1 cellular context compared by ENCODE assay signal in genomic region chr5:141874262-141874964, GRCh38.
TF ChIP-seq lines count a peak whose summit lies in the region.

No MANE protein-coding gene starts in this region.

TF ChIP-seq in HepG2, 621 proteins besides CTCF, POLR2A, EP300 and RAD21 (continued from another document and continues in another):
- TF ChIP-seq ZNF850 (CRISPR knock-in tag; conservative IDR thresholded peaks at IDR 0.05) (no peak), MTA3 (CRISPR knock-in tag; IDR thresholded peaks at IDR 0.05) (no peak), CC2D1A (CRISPR knock-in tag; IDR thresholded peaks at IDR 0.05) (no peak), NFE2L2 (IDR thresholded peaks at IDR 0.05; ENCODE audit: low read length) (no peak), ZNF839 (CRISPR knock-in tag; IDR thresholded peaks at IDR 0.05; ENCODE audit: borderline replicate concordance) (no peak), NONO (IDR thresholded peaks at IDR 0.05) (no peak), NONO (CRISPR knock-in tag; conservative IDR thresholded peaks at IDR 0.05) (no peak), ZBTB38 (CRISPR knock-in tag; IDR thresholded peaks at IDR 0.05) (no peak; the same call in 1 of the 2 replicates), ZNF670 (CRISPR knock-in tag; IDR thresholded peaks at IDR 0.05; ENCODE audit: borderline replicate concordance) (0 out of 2 replicates have a peak, but pooled peaks have one; percentile 31), KLF9 (CRISPR knock-in tag; IDR thresholded peaks at IDR 0.05; ENCODE audit: low read depth) (no peak), ZNF451 (CRISPR knock-in tag; IDR thresholded peaks at IDR 0.05) (0 out of 2 replicates have a peak, but pooled peaks have one; percentile 24), SPEN (CRISPR knock-in tag; IDR thresholded peaks at IDR 0.05; ENCODE audit: low read depth) (no peak), ZBTB1 (CRISPR knock-in tag; IDR thresholded peaks at IDR 0.05; ENCODE audit: borderline replicate concordance) (no peak), ZNF138 (CRISPR knock-in tag; IDR thresholded peaks at IDR 0.05; ENCODE audit: low read depth) (no peak), MAZ (IDR thresholded peaks at IDR 0.05; ENCODE audit: borderline replicate concordance, low read depth, low read length) (no peak), MAZ (CRISPR knock-in tag; IDR thresholded peaks at IDR 0.05; ENCODE audit: low read depth) (no peak), GABPB1 (CRISPR knock-in tag; IDR thresholded peaks at IDR 0.05) (peak; percentile 64), ZNF180 (CRISPR knock-in tag; IDR thresholded peaks at IDR 0.05; ENCODE audit: borderline replicate concordance, low read depth) (no peak), ATRX (CRISPR knock-in tag; IDR thresholded peaks at IDR 0.05; ENCODE audit: borderline replicate concordance) (no peak), ZNF564 (CRISPR knock-in tag; IDR thresholded peaks at IDR 0.05) (no peak), KLF12 (CRISPR knock-in tag; IDR thresholded peaks at IDR 0.05; ENCODE audit: borderline replicate concordance) (no peak), ZNF569 (CRISPR knock-in tag; IDR thresholded peaks at IDR 0.05; ENCODE audit: borderline replicate concordance) (no peak), REL (CRISPR knock-in tag; conservative IDR thresholded peaks at IDR 0.05) (no peak), ZNF484 (CRISPR knock-in tag; IDR thresholded peaks at IDR 0.05; ENCODE audit: borderline replicate concordance, low read depth) (no peak), ZNF570 (CRISPR knock-in tag; IDR thresholded peaks at IDR 0.05; ENCODE audit: borderline replicate concordance) (no peak), ATM (IDR thresholded peaks at IDR 0.05; ENCODE audit: borderline replicate concordance) (no peak), ZNF7 (CRISPR knock-in tag; IDR thresholded peaks at IDR 0.05) (no peak), ZC3H4 (CRISPR knock-in tag; IDR thresholded peaks at IDR 0.05; ENCODE audit: borderline replicate concordance) (no peak), ZNF781 (CRISPR knock-in tag; IDR thresholded peaks at IDR 0.05; ENCODE audit: borderline replicate concordance, not compliant biosample characterization) (no peak), SMARCC2 (IDR thresholded peaks at IDR 0.05) (no peak), PRDM4 (CRISPR knock-in tag; IDR thresholded peaks at IDR 0.05; ENCODE audit: borderline replicate concordance) (no peak), NR2C2 (CRISPR knock-in tag; IDR thresholded peaks at IDR 0.05; ENCODE audit: borderline replicate concordance) (peak; percentile 86), ZNF713 (CRISPR knock-in tag; IDR thresholded peaks at IDR 0.05) (no peak), ZNF607 (CRISPR knock-in tag; IDR thresholded peaks at IDR 0.05; ENCODE audit: borderline replicate concordance) (no peak), RCOR2 (CRISPR knock-in tag; IDR thresholded peaks at IDR 0.05) (no peak), ZSCAN29 (CRISPR knock-in tag; conservative IDR thresholded peaks at IDR 0.05) (no peak), FOSL2 (CRISPR knock-in tag; IDR thresholded peaks at IDR 0.05) (no peak), IRF2 (CRISPR knock-in tag; IDR thresholded peaks at IDR 0.05) (no peak), FIP1L1 (IDR thresholded peaks at IDR 0.05; ENCODE audit: borderline replicate concordance, insufficient read depth, low read depth, low read length) (no peak), HMGXB4 (CRISPR knock-in tag; IDR thresholded peaks at IDR 0.05; ENCODE audit: borderline replicate concordance in 1 of 2, low read depth in 1 of 2) (peak in 1 of 2 experiments; percentile 33; a peak in 1 of 4 replicates), GFI1 (CRISPR knock-in tag; IDR thresholded peaks at IDR 0.05; ENCODE audit: borderline replicate concordance) (0 out of 2 replicates have a peak, but pooled peaks have one; percentile 45), GABPA (IDR thresholded peaks at IDR 0.05; ENCODE audit: low read depth, low read length) (no peak), GABPA (CRISPR knock-in tag; IDR thresholded peaks at IDR 0.05; ENCODE audit: low read depth) (peak; percentile 55), ZNF615 (CRISPR knock-in tag; IDR thresholded peaks at IDR 0.05; ENCODE audit: borderline replicate concordance) (no peak), MTF1 (CRISPR knock-in tag; IDR thresholded peaks at IDR 0.05) (no peak), ZFYVE20 (CRISPR knock-in tag; IDR thresholded peaks at IDR 0.05; ENCODE audit: borderline replicate concordance, low read depth) (no peak), NR2F2 (IDR thresholded peaks at IDR 0.05; ENCODE audit: borderline replicate concordance, low read depth) (no peak), PHB2 (IDR thresholded peaks at IDR 0.05; ENCODE audit: partially characterized antibody) (no peak), ZSCAN12 (CRISPR knock-in tag; IDR thresholded peaks at IDR 0.05) (no peak), YY1 (IDR thresholded peaks at IDR 0.05; ENCODE audit: insufficient read depth, insufficient replicate concordance, low read depth, low read length) (no peak)
- TF ChIP-seq, protein P1, sequence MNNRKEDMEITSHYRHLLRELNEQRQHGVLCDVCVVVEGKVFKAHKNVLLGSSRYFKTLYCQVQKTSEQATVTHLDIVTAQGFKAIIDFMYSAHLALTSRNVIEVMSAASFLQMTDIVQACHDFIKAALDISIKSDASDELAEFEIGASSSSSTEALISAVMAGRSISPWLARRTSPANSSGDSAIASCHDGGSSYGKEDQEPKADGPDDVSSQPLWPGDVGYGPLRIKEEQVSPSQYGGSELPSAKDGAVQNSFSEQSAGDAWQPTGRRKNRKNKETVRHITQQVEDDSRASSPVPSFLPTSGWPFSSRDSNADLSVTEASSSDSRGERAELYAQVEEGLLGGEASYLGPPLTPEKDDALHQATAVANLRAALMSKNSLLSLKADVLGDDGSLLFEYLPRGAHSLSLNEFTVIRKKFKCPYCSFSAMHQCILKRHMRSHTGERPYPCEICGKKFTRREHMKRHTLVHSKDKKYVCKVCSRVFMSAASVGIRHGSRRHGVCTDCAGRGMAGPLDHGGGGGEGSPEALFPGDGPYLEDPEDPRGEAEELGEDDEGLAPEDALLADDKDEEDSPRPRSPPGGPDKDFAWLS (CRISPR knock-in tag; IDR thresholded peaks at IDR 0.05; ENCODE audit: borderline replicate concordance), result no peak
- TF ChIP-seq, protein P2, sequence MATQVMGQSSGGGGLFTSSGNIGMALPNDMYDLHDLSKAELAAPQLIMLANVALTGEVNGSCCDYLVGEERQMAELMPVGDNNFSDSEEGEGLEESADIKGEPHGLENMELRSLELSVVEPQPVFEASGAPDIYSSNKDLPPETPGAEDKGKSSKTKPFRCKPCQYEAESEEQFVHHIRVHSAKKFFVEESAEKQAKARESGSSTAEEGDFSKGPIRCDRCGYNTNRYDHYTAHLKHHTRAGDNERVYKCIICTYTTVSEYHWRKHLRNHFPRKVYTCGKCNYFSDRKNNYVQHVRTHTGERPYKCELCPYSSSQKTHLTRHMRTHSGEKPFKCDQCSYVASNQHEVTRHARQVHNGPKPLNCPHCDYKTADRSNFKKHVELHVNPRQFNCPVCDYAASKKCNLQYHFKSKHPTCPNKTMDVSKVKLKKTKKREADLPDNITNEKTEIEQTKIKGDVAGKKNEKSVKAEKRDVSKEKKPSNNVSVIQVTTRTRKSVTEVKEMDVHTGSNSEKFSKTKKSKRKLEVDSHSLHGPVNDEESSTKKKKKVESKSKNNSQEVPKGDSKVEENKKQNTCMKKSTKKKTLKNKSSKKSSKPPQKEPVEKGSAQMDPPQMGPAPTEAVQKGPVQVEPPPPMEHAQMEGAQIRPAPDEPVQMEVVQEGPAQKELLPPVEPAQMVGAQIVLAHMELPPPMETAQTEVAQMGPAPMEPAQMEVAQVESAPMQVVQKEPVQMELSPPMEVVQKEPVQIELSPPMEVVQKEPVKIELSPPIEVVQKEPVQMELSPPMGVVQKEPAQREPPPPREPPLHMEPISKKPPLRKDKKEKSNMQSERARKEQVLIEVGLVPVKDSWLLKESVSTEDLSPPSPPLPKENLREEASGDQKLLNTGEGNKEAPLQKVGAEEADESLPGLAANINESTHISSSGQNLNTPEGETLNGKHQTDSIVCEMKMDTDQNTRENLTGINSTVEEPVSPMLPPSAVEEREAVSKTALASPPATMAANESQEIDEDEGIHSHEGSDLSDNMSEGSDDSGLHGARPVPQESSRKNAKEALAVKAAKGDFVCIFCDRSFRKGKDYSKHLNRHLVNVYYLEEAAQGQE (IDR thresholded peaks at IDR 0.05; ENCODE audit: borderline replicate concordance in 1 of 2, low read depth in 1 of 2, low read length in 2 of 2), result no peak
- TF ChIP-seq, protein P3, sequence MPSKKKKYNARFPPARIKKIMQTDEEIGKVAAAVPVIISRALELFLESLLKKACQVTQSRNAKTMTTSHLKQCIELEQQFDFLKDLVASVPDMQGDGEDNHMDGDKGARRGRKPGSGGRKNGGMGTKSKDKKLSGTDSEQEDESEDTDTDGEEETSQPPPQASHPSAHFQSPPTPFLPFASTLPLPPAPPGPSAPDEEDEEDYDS (CRISPR knock-in tag; IDR thresholded peaks at IDR 0.05), result no peak
- TF ChIP-seq, protein P4, sequence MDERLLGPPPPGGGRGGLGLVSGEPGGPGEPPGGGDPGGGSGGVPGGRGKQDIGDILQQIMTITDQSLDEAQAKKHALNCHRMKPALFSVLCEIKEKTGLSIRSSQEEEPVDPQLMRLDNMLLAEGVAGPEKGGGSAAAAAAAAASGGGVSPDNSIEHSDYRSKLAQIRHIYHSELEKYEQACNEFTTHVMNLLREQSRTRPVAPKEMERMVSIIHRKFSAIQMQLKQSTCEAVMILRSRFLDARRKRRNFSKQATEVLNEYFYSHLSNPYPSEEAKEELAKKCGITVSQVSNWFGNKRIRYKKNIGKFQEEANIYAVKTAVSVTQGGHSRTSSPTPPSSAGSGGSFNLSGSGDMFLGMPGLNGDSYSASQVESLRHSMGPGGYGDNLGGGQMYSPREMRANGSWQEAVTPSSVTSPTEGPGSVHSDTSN (CRISPR knock-in tag; IDR thresholded peaks at IDR 0.05), result no peak
- TF ChIP-seq, protein P5, sequence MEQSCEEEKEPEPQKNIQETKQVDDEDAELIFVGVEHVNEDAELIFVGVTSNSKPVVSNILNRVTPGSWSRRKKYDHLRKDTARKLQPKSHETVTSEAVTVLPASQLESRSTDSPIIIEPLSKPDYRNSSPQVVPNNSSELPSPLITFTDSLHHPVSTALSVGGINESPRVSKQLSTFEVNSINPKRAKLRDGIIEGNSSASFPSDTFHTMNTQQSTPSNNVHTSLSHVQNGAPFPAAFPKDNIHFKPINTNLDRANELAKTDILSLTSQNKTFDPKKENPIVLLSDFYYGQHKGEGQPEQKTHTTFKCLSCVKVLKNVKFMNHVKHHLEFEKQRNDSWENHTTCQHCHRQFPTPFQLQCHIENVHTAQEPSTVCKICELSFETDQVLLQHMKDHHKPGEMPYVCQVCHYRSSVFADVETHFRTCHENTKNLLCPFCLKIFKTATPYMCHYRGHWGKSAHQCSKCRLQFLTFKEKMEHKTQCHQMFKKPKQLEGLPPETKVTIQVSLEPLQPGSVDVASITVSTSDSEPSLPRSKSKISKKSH (CRISPR knock-in tag; IDR thresholded peaks at IDR 0.05; ENCODE audit: borderline replicate concordance), result no peak
- TF ChIP-seq, protein P6, sequence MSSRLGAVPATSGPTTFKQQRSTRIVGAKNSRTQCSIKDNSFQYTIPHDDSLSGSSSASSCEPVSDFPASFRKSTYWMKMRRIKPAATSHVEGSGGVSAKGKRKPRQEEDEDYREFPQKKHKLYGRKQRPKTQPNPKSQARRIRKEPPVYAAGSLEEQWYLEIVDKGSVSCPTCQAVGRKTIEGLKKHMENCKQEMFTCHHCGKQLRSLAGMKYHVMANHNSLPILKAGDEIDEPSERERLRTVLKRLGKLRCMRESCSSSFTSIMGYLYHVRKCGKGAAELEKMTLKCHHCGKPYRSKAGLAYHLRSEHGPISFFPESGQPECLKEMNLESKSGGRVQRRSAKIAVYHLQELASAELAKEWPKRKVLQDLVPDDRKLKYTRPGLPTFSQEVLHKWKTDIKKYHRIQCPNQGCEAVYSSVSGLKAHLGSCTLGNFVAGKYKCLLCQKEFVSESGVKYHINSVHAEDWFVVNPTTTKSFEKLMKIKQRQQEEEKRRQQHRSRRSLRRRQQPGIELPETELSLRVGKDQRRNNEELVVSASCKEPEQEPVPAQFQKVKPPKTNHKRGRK (CRISPR knock-in tag; IDR thresholded peaks at IDR 0.05), result no peak
- TF ChIP-seq, protein P7, sequence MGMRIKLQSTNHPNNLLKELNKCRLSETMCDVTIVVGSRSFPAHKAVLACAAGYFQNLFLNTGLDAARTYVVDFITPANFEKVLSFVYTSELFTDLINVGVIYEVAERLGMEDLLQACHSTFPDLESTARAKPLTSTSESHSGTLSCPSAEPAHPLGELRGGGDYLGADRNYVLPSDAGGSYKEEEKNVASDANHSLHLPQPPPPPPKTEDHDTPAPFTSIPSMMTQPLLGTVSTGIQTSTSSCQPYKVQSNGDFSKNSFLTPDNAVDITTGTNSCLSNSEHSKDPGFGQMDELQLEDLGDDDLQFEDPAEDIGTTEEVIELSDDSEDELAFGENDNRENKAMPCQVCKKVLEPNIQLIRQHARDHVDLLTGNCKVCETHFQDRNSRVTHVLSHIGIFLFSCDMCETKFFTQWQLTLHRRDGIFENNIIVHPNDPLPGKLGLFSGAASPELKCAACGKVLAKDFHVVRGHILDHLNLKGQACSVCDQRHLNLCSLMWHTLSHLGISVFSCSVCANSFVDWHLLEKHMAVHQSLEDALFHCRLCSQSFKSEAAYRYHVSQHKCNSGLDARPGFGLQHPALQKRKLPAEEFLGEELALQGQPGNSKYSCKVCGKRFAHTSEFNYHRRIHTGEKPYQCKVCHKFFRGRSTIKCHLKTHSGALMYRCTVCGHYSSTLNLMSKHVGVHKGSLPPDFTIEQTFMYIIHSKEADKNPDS (CRISPR knock-in tag; IDR thresholded peaks at IDR 0.05), result no peak
